1 cellular context compared by ENCODE assay signal in genomic region chr19:28544451-28545261, GRCh38.
A peak's percentile ranks its signal among the peaks of the same experiment; 100 is the strongest.
TF ChIP-seq lines count a peak whose summit lies in the region.

No MANE protein-coding gene starts in this region.

TF ChIP-seq in K562, 482 proteins besides CTCF, POLR2A, EP300 and RAD21 (continued from another document):
- no peak for TF ChIP-seq RCOR1 (IDR thresholded peaks at IDR 0.05; ENCODE audit: borderline replicate concordance in 1 of 2, low read depth in 2 of 2, low read length in 2 of 2)
- no peak for TF ChIP-seq MXD1 (CRISPR knock-in tag; IDR thresholded peaks at IDR 0.05; ENCODE audit: borderline replicate concordance, poor library complexity, severe bottlenecking)
- TF ChIP-seq FOXK2 (conservative IDR thresholded peaks at IDR 0.05 in 1 of 2, IDR thresholded peaks at IDR 0.05 in 1 of 2; ENCODE audit: low read depth in 2 of 2), result 0 out of 4 replicates have a peak, but pooled peaks of 1 of the 2 experiments have one; percentile 25
- TF ChIP-seq FOS (IDR thresholded peaks at IDR 0.05; ENCODE audit: extremely low read depth, insufficient read length), result peak; percentile 50
- TF ChIP-seq MBD2 (IDR thresholded peaks at IDR 0.05; ENCODE audit: borderline replicate concordance, low read depth), result peak; percentile 57; the same call in 1 of the 2 replicates
- TF ChIP-seq TRIM28 (IDR thresholded peaks at IDR 0.05), result no peak
- TF ChIP-seq AFF1 (IDR thresholded peaks at IDR 0.05; ENCODE audit: low read depth in 1 of 2, partially characterized antibody in 2 of 2), result peak; percentile 45 to 68
- TF ChIP-seq MNT (conservative IDR thresholded peaks at IDR 0.05), result peak in 1 of 2 experiments; percentile 34; a peak in 1 of 4 replicates
- 0 out of 4 replicates have a peak, but pooled peaks of 1 of the 2 experiments have one; percentile 17 for TF ChIP-seq CSDE1 (IDR thresholded peaks at IDR 0.05)
- TF ChIP-seq DPF2 (IDR thresholded peaks at IDR 0.05), result peak; percentile 9; the same call in 1 of the 2 replicates
- peak; percentile 57 for TF ChIP-seq PML (IDR thresholded peaks at IDR 0.05; ENCODE audit: low read length)
- peak; percentile 67 for TF ChIP-seq KDM5B (IDR thresholded peaks at IDR 0.05; ENCODE audit: insufficient replicate concordance, low read depth, low read length)
- peak; percentile 70 for TF ChIP-seq TAF9B (IDR thresholded peaks at IDR 0.05; ENCODE audit: partially characterized antibody)
- TF ChIP-seq SMAD1 (IDR thresholded peaks at IDR 0.05; ENCODE audit: low read depth, low read length, partially characterized antibody), result peak; percentile 2
TF ChIP-seq in K562: peak in this region for 44.
